ENCODE assay signal across 30 cellular contexts in genomic region chr10:90644165-90644564, GRCh38.
DNase-seq lines count a peak whose midpoint lies in the region; ATAC-seq and TF ChIP-seq lines count a peak whose summit lies in the region.
"Had no signal": no experiment of that assay in that cellular context is flagged by ENCODE, and none has a peak within 500 bp of the region (broad histone marks: within the 10 kb centered on the region; RNA-seq: fewer than 3 reads in every experiment).

No MANE protein-coding gene starts in this region.

- intact Hi-C loops in head of caudate nucleus (cut with DNase I) = no loop called here

- peaks cover 16% of the 10 kb centered on the region for H3K4me1 ChIP-seq in mesodermal cell (ENCODE audit: control insufficient read depth, insufficient read depth, low read length, poor library complexity, severe bottlenecking)
- H3K4me1 ChIP-seq: adrenal gland, Caco-2, colonic mucosa had no signal

- 66 to 77% methylated on average over 2 to 3 of the region's 3 CpGs for WGBS in mesodermal cell (ENCODE audit: insufficient coverage in 2 of 2), 2 experiments

- TF ChIP-seq CTCF in cardiac fibroblast (IDR thresholded peaks at IDR 0.05; ENCODE audit: low read depth, low read length) = no peak

- H3K9me3 ChIP-seq in mesodermal cell (ENCODE audit: control insufficient read depth, low read length) = no peaks in the 10 kb centered on the region
- H3K9me3 ChIP-seq: adrenal gland, Caco-2, colonic mucosa, esophagus muscularis mucosa, right atrium auricular region, upper lobe of left lung had no signal

- H3K27ac ChIP-seq in mesodermal cell (ENCODE audit: low read depth, low read length, severe bottlenecking) = peak overlapping the region; percentile 68
- H3K27ac ChIP-seq: adrenal gland, C4-2B, colonic mucosa, esophagus muscularis mucosa, right atrium auricular region, upper lobe of left lung had no signal

- peak; percentile 11 for DNase-seq in HS-5 (ENCODE audit: low read depth)
- peak; percentile 45 to 74 for DNase-seq in cardiac fibroblast (ENCODE audit: low read depth in 2 of 2)
- DNase-seq in OCI-M2 (lab: John Stamatoyannopoulos, UW; ENCODE audit: unreplicated experiment) = no peak
- no peak for DNase-seq in head of caudate nucleus
- DNase-seq in HUDEP-2 (lab: John Stamatoyannopoulos, UW; ENCODE audit: unreplicated experiment in 76 of 76) = no peak
- DNase-seq: activated CD4-positive, alpha-beta T cell treated with anti-CD3 and anti-CD28 coated beads, Interleukin-2, amount 10 ng/mL, durations not matched to agents 7 days and 5 days; activated naive CD4-positive, alpha-beta T cell; activated T-cell treated with anti-CD3 and anti-CD28 coated beads, Interleukin-2, amount 50 U/mL, for 72 hours; adrenal gland; Caco-2; colonic mucosa; DMS79; effector memory CD4-positive, alpha-beta T cell; left ventricle myocardium superior; natural killer cell; NCI-H1092 treated with DMSO at 0.1 percent for 48 hours; NCI-H187; NCI-H2171 treated with DMSO at 0.1 percent for 48 hours; NCI-H524 treated with DMSO at 0.1 percent for 48 hours; SHP77 treated with DMSO at 0.1 percent for 48 hours; stimulated activated CD4-positive, alpha-beta T cell treated with anti-CD3 and anti-CD28 coated beads, Interleukin-2, amount 100 ng/mL, for 48 hours; SW 1271; T1000; upper lobe of left lung had no signal

- no peak for ATAC-seq in HG03457 (IDR thresholded peaks at IDR 0.05; ENCODE audit: unreplicated experiment)
- ATAC-seq: activated T-cell treated with anti-CD3 and anti-CD28 coated beads, Interleukin-2, amount 50 U/mL, for 72 hours; left ventricle myocardium superior; natural killer cell; Panc1 had no signal

- no peaks in the 10 kb centered on the region for H3K36me3 ChIP-seq in mesodermal cell (ENCODE audit: control insufficient read depth, insufficient read depth, low read length)
- H3K36me3 ChIP-seq: adrenal gland, colonic mucosa, esophagus muscularis mucosa, right atrium auricular region, upper lobe of left lung had no signal

- H3K4me3 ChIP-seq in cardiac fibroblast (replicated peaks in 1 of 2; ENCODE audit: low read depth in 2 of 2, low read length in 2 of 2) (no peak overlapping the region), mesodermal cell (ENCODE audit: extremely low read depth, insufficient read depth, low read length, poor library complexity, severe bottlenecking) (no peak overlapping the region)
- H3K4me3 ChIP-seq: adrenal gland, colonic mucosa, esophagus muscularis mucosa, right atrium auricular region, upper lobe of left lung had no signal

Comparison
In these comparisons a context has a peak if more than half of its experiments do, and no peak if none do; other contexts are left out.
1. DNase-seq: peak in HS-5 (single experiment) and cardiac fibroblast (2 of 2); none in OCI-M2 (single experiment), head of caudate nucleus (0 of 42) and HUDEP-2 (0 of 76).